Comparison of ENCODE assay signal across 7 cellular contexts in genomic region chr1:235253219-235253640, GRCh38.
A peak's percentile ranks its signal among the peaks of the same experiment; 100 is the strongest.
DNase-seq lines count a peak whose midpoint lies in the region; ATAC-seq, FAIRE-seq and TF ChIP-seq lines count a peak whose summit lies in the region.

No MANE protein-coding gene starts in this region.

- H3K4me1 Mint-ChIP-seq in memory B cell: peaks cover 5% of the 10 kb centered on the region

- no peaks in the 10 kb centered on the region for H3K9me3 Mint-ChIP-seq in memory B cell

- H3K36me3 Mint-ChIP-seq in memory B cell: peaks cover 5% of the 10 kb centered on the region

- no peak for TF ChIP-seq POLR2A in GM12892 (IDR thresholded peaks at IDR 0.05; ENCODE audit: low read depth, low read length)

- no peaks in the 10 kb centered on the region for H3K27me3 Mint-ChIP-seq in memory B cell

- no peak overlapping the region for H3K27ac Mint-ChIP-seq in memory B cell

- peak; percentile 89 for FAIRE-seq in GM12892 (lab: Jason Lieb, UNC)

- H3K4me3 Mint-ChIP-seq in memory B cell: no peak overlapping the region

- DNase-seq in GM12892 (ENCODE audit: insufficient read length): no peak
- DNase-seq in NCI-H510A treated with DMSO at 0.1 percent for 48 hours (lab: John Stamatoyannopoulos, UW): peak; percentile 22
- DNase-seq in activated CD4-positive, alpha-beta T cell treated with anti-CD3 and anti-CD28 coated beads for 48 hours: peak; percentile 65
- DNase-seq in ecto neural progenitor cell (ENCODE audit: low spot score): peak; percentile 71
- DNase-seq in memory B cell (ENCODE audit: low spot score in 2 of 2): peak; percentile 53 to 63
- DNase-seq in stimulated activated CD8-positive, alpha-beta memory T cell treated with anti-CD3 and anti-CD28 coated beads, Interleukin-2, amount 100 ng/mL, for 1 hour (ENCODE audit: low read depth in 2 of 2): peak; percentile 14 to 30

- ATAC-seq in HG03159 (IDR thresholded peaks at IDR 0.05; ENCODE audit: unreplicated experiment): peak; percentile 75
- ATAC-seq in memory B cell (ENCODE audit: low read depth): peak; percentile 96
